ENCODE assay signal across 17 cellular contexts in genomic region chr2:58862234-58862633, GRCh38.
DNase-seq lines count a peak whose midpoint lies in the region; ATAC-seq and TF ChIP-seq lines count a peak whose summit lies in the region.
"Had no signal": no experiment of that assay in that cellular context is flagged by ENCODE, and none has a peak within 500 bp of the region (broad histone marks: within the 10 kb centered on the region; RNA-seq: fewer than 3 reads in every experiment).

No MANE protein-coding gene starts in this region.

- no peaks in the 10 kb centered on the region for H3K9me3 Mint-ChIP-seq in endothelial cell (ENCODE audit: unreplicated experiment)
- H3K9me3 Mint-ChIP-seq in activated CD8-positive, alpha-beta T cell treated with anti-CD3 and anti-CD28 coated beads, Interleukin-2, amount 10 ng/mL, durations not matched to agents 7 days and 5 days (ENCODE audit: insufficient read depth) = no peaks in the 10 kb centered on the region
- H3K9me3 Mint-ChIP-seq: neural progenitor cell had no signal

- no peaks in the 10 kb centered on the region for H3K36me3 Mint-ChIP-seq in endothelial cell (ENCODE audit: low read depth, unreplicated experiment)
- H3K36me3 Mint-ChIP-seq in activated CD8-positive, alpha-beta T cell treated with anti-CD3 and anti-CD28 coated beads, Interleukin-2, amount 10 ng/mL, durations not matched to agents 7 days and 5 days (ENCODE audit: low read depth) = no peaks in the 10 kb centered on the region
- H3K36me3 Mint-ChIP-seq: neural progenitor cell had no signal

- no peak overlapping the region for H3K4me3 Mint-ChIP-seq in endothelial cell (ENCODE audit: unreplicated experiment)
- H3K4me3 Mint-ChIP-seq in activated CD8-positive, alpha-beta T cell treated with anti-CD3 and anti-CD28 coated beads, Interleukin-2, amount 10 ng/mL, durations not matched to agents 7 days and 5 days = no peak overlapping the region
- H3K4me3 Mint-ChIP-seq: activated T-cell treated with anti-CD3 and anti-CD28 coated beads, Interleukin-2, amount 50 U/mL, for 72 hours; central memory CD8-positive, alpha-beta T cell; neural progenitor cell; T-helper 17 cell had no signal

- H3K27ac Mint-ChIP-seq in endothelial cell (ENCODE audit: unreplicated experiment) = no peak overlapping the region
- no peak overlapping the region for H3K27ac Mint-ChIP-seq in activated CD8-positive, alpha-beta T cell treated with anti-CD3 and anti-CD28 coated beads, Interleukin-2, amount 10 ng/mL, durations not matched to agents 7 days and 5 days
- H3K27ac Mint-ChIP-seq: activated T-cell treated with anti-CD3 and anti-CD28 coated beads, Interleukin-2, amount 50 U/mL, for 72 hours; neural progenitor cell; T-helper 17 cell had no signal

- H3K4me1 Mint-ChIP-seq in endothelial cell (ENCODE audit: unreplicated experiment) = peaks cover 20% of the 10 kb centered on the region
- H3K4me1 Mint-ChIP-seq in activated CD8-positive, alpha-beta T cell treated with anti-CD3 and anti-CD28 coated beads, Interleukin-2, amount 10 ng/mL, durations not matched to agents 7 days and 5 days (ENCODE audit: low read depth) = peaks cover 5% of the 10 kb centered on the region
- H3K4me1 Mint-ChIP-seq: central memory CD8-positive, alpha-beta T cell; T-helper 17 cell had no signal

- H3K4me3 ChIP-seq in GM12864 (ENCODE audit: low read depth, low read length) = no peak overlapping the region
- H3K4me3 ChIP-seq: gastroesophageal sphincter, neural progenitor cell, right atrium auricular region had no signal

- ATAC-seq in GM19452 (IDR thresholded peaks at IDR 0.05; ENCODE audit: unreplicated experiment) (peak; percentile 49), HG02885 (IDR thresholded peaks at IDR 0.05; ENCODE audit: poor library complexity, unreplicated experiment) (peak; percentile 53), HG03565 (IDR thresholded peaks at IDR 0.05; ENCODE audit: unreplicated experiment) (peak; percentile 36)
- no peak for ATAC-seq in activated CD8-positive, alpha-beta T cell treated with anti-CD3 and anti-CD28 coated beads, Interleukin-2, amount 10 ng/mL, durations not matched to agents 7 days and 5 days
- ATAC-seq: activated T-cell treated with anti-CD3 and anti-CD28 coated beads, Interleukin-2, amount 50 U/mL, for 72 hours; gastroesophageal sphincter; T-helper 17 cell had no signal

- TF ChIP-seq CTCF in GM12864 (IDR thresholded peaks at IDR 0.05; ENCODE audit: low read depth, low read length, missing control alignments) (no peak), endothelial cell (IDR thresholded peaks at IDR 0.05; ENCODE audit: unreplicated experiment) (no peak)

- POLR2A ChIA-PET in activated CD8-positive, alpha-beta T cell treated with anti-CD3 and anti-CD28 coated beads, Interleukin-2, amount 10 ng/mL, durations not matched to agents 7 days and 5 days (lab: Charles Lee) = no interaction called here

- peak; percentile 25 for DNase-seq in GM12864 (ENCODE audit: low read depth)
- DNase-seq in endothelial cell (ENCODE audit: low spot score) = no peak
- no peak for DNase-seq in amniotic stem cell (lab: John Stamatoyannopoulos, UW)
- no peak for DNase-seq in NCI-H2029 (lab: John Stamatoyannopoulos, UW)
- no peak for DNase-seq in activated CD8-positive, alpha-beta T cell treated with anti-CD3 and anti-CD28 coated beads, Interleukin-2, amount 10 ng/mL, durations not matched to agents 7 days and 5 days
- DNase-seq: activated CD4-positive, alpha-beta T cell treated with anti-CD3 and anti-CD28 coated beads for 48 hours; activated T-cell treated with anti-CD3 and anti-CD28 coated beads, Interleukin-2, amount 50 U/mL, for 72 hours; NCI-H2171; SHP77; T-helper 17 cell had no signal

- H3K27me3 Mint-ChIP-seq in endothelial cell (ENCODE audit: unreplicated experiment) = peaks cover 2% of the 10 kb centered on the region
- H3K27me3 Mint-ChIP-seq in activated CD8-positive, alpha-beta T cell treated with anti-CD3 and anti-CD28 coated beads, Interleukin-2, amount 10 ng/mL, durations not matched to agents 7 days and 5 days (ENCODE audit: low read depth) = no peaks in the 10 kb centered on the region
- H3K27me3 Mint-ChIP-seq: central memory CD8-positive, alpha-beta T cell; T-helper 17 cell had no signal

- CTCF ChIA-PET in activated CD8-positive, alpha-beta T cell treated with anti-CD3 and anti-CD28 coated beads, Interleukin-2, amount 10 ng/mL, durations not matched to agents 7 days and 5 days (lab: Charles Lee) = no interaction called here
